ENCODE assay signal across 8 cellular contexts in the genomic region with DNA sequence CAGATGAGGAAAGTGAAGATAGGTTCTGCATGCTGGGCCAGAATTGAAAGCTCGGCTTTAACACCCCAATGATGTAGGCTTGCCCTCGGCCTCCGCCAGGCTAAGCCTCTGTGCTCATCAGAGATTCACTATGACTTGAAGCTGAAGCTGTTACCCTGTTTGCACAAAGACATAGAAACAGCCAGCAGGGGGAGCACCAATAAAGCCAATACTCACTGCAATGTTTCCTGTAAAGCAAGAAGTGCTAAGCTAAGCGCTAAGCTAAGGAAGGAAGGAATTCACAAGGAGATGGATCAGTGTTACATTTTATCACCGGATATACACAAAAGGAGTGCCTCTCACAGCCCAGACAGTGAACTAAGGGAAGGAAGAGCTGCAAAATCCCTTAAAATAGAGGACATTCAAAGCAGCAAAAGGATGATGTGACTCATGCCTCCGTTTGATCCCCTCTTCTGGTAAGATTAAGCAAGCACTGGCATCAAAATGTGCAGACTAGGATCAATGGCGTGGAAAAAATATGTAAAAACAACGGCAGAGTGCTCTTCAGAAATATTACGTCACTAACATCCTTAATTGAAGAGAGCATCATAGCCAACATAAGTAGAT.
DNase-seq lines count a peak whose midpoint lies in the region; ATAC-seq and TF ChIP-seq lines count a peak whose summit lies in the region.

No MANE protein-coding gene starts in this region.

- peak; percentile 95 for ATAC-seq in HG03342 (IDR thresholded peaks at IDR 0.05; ENCODE audit: unreplicated experiment)
- peak; percentile 93 to 94 (median 94) for ATAC-seq in right lobe of liver

- 14% methylated on average over 9 of the region's 9 CpGs for WGBS in right lobe of liver (ENCODE audit: insufficient coverage, low coverage, low lambda C conversion rate, missing lambda C conversion rate)

- no peak overlapping the region for H3K27ac ChIP-seq in right lobe of liver

- DNase-seq in CD1c-positive myeloid dendritic cell (ENCODE audit: extremely low spot score) = peak; percentile 69
- DNase-seq in GM19240 (ENCODE audit: insufficient read length, low spot score) = peak; percentile 28
- peak; percentile 66 for DNase-seq in NCI-H345 treated with DMSO at 0.1 percent for 48 hours (lab: John Stamatoyannopoulos, UW; ENCODE audit: unreplicated experiment)
- DNase-seq in activated CD4-positive, alpha-beta T cell treated with anti-CD3 and anti-CD28 coated beads for 1 hour = peak; percentile 23
- DNase-seq in choroid plexus epithelial cell (ENCODE audit: low read depth) = peak; percentile 91
- peak in 2 of 3 donors; percentile 56 to 78 for DNase-seq in right lobe of liver
- DNase-seq in stimulated activated CD8-positive, alpha-beta memory T cell treated with anti-CD3 and anti-CD28 coated beads, Interleukin-12 subunit alpha, Interleukin-12 subunit beta, amount 100 ng/mL, for 4 hours (ENCODE audit: low read depth) = peak; percentile 21

- H3K27me3 ChIP-seq in right lobe of liver = no peaks in the 10 kb centered on the region

- peak; percentile 90 for TF ChIP-seq CTCF in choroid plexus epithelial cell (conservative IDR thresholded peaks at IDR 0.05; ENCODE audit: low read depth, low read length)
- peak; percentile 81 to 86 (median 84) for TF ChIP-seq CTCF in right lobe of liver (IDR thresholded peaks at IDR 0.05)

- H3K9me3 ChIP-seq in right lobe of liver = no peaks in the 10 kb centered on the region

- H3K4me3 ChIP-seq in choroid plexus epithelial cell (ENCODE audit: low read depth, low read length) (no peak overlapping the region), right lobe of liver (no peak overlapping the region)

- H3K4me1 ChIP-seq in right lobe of liver = peaks cover 0 to 8% (median 0%) of the 10 kb centered on the region in 4 donors

- intact Hi-C loops in right lobe of liver (cut with DNase I) = loop anchor here (5.0 to 10.0 kb wide), 2 partner anchors 202 to 204 kb away; no protein-coding TSS in a partner anchor

- no peaks in the 10 kb centered on the region for H3K36me3 ChIP-seq in right lobe of liver

- no peak for TF ChIP-seq POLR2A in right lobe of liver (IDR thresholded peaks at IDR 0.05)

Comparison
In these comparisons a context has a peak if more than half of its experiments do, and no peak if none do; other contexts are left out.
1. DNase-seq: peak in every context shown above with its lines; median percentile 91 in choroid plexus epithelial cell; 69 in CD1c-positive myeloid dendritic cell; 67 in right lobe of liver; 66 in NCI-H345 treated with DMSO at 0.1 percent for 48 hours; 28 in GM19240; 23 in activated CD4-positive, alpha-beta T cell treated with anti-CD3 and anti-CD28 coated beads for 1 hour; 21 in stimulated activated CD8-positive, alpha-beta memory T cell treated with anti-CD3 and anti-CD28 coated beads, Interleukin-12 subunit alpha, Interleukin-12 subunit beta, amount 100 ng/mL, for 4 hours.